10 cellular contexts compared by ENCODE assay signal in the genomic region with DNA sequence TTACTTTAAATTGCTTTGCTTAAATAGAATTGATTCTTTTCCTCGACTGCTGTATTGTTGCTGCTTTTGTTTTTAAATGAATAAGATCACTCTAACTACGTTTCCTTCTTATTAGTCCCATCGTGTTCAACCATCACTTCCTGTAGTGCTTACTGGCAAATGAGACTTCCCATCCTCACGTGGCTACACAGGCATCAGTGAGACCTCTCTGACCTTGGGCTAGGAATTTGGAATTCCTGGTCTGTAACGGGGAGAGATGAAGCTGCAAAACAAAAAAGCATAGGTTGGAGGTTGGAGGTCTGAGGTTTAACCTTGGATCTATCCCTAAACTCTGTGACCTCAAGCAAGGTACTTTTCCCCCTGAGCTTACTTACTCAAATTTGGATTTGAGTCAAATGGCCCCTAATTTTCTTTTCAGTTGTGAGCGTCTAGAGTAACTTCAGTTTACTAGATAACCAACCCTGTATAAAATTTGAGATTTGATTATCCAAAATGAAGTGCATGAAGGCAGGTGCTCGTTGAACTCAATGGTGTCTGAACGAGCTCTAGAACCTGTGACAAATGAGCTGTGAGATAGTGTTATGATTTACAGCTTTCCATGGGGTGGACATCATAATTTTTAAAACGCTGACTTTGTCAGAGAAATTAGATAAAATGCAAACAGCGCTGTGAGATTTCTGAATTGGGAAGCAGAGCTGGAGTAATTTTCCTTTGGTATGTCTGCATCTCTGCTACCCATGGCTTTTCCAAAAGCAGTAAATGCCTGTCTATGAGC.
"Had no signal": no experiment of that assay in that cellular context is flagged by ENCODE, and none has a peak within 500 bp of the region (broad histone marks: within the 10 kb centered on the region; RNA-seq: fewer than 3 reads in every experiment).

No MANE protein-coding gene starts in this region.

- H3K36me3 ChIP-seq: transverse colon had no signal

- H3K27me3 ChIP-seq: transverse colon had no signal

- H3K4me3 ChIP-seq: lung, mucosa of descending colon, transverse colon had no signal

- H3K27ac ChIP-seq: transverse colon had no signal

- ATAC-seq: effector memory CD8-positive, alpha-beta T cell; mucosa of descending colon; naive thymus-derived CD8-positive, alpha-beta T cell; stimulated activated naive B cell treated with anti-CD40 and anti-IgM and Interleukin-4, amounts not matched to agents 10 μg/mL and 1 μg/mL and 100 μg/mL, for 72 hours had no signal

- DNase-seq: activated CD4-positive, alpha-beta T cell treated with anti-CD3 and anti-CD28 coated beads, Interleukin-2, amount 50 U/mL, for 1 hour; activated effector memory CD4-positive, alpha-beta T cell treated with Interleukin-2 at 50 U/mL for 16 hours; activated T-cell treated with anti-CD3 and anti-CD28 coated beads for 4 hours; effector memory CD8-positive, alpha-beta T cell; mucosa of descending colon; naive thymus-derived CD8-positive, alpha-beta T cell; stimulated activated CD4-positive, alpha-beta T cell treated with anti-CD3 and anti-CD28 coated beads, Interleukin-2, amount 100 ng/mL, for 24 hours; stimulated activated naive B cell treated with anti-CD40 and anti-IgM and Interleukin-4, amounts not matched to agents 10 μg/mL and 1 μg/mL and 100 μg/mL, for 72 hours; transverse colon had no signal

- H3K9me3 ChIP-seq: mucosa of descending colon, transverse colon had no signal
